19 cellular contexts compared by ENCODE assay signal in genomic region chr7:120807390-120807789, GRCh38. TPM values are rescaled to one million over a fixed set of nuclear protein-coding genes. Genes with fewer than 3 reads are reported as not detected.
"Had no signal": no experiment of that assay in that cellular context is flagged by ENCODE, and none has a peak within 500 bp of the region (broad histone marks: within the 10 kb centered on the region; RNA-seq: fewer than 3 reads in every experiment).

No MANE protein-coding gene starts in this region.

- DNase-seq: cortex of kidney; gastrocnemius medialis; head of caudate nucleus; mucosa of descending colon; naive B cell; right cardiac atrium; stimulated activated CD4-positive, alpha-beta T cell treated with anti-CD3 and anti-CD28 coated beads, Interleukin-15, amount 100 ng/mL, for 24 hours; stimulated activated CD4-positive, alpha-beta T cell treated with anti-CD3 and anti-CD28 coated beads, Interleukin-4, amount 100 ng/mL, for 1 hour; stimulated activated CD8-positive, alpha-beta memory T cell treated with anti-CD3 and anti-CD28 coated beads, Interleukin-4, amount 100 ng/mL, for 48 hours; stimulated activated naive CD4-positive, alpha-beta T cell; stimulated activated naive CD8-positive, alpha-beta T cell treated with anti-CD3 and anti-CD28 coated beads, Interleukin-15, amount 100 ng/mL, for 72 hours; trophoblast cell had no signal

- H3K4me1 ChIP-seq: gastrocnemius medialis, prostate gland, vagina had no signal

- H3K9me3 ChIP-seq: gastrocnemius medialis, mucosa of descending colon, neutrophil, prostate gland, suprapubic skin, vagina had no signal

- H3K36me3 ChIP-seq: gastrocnemius medialis, neutrophil, prostate gland, suprapubic skin, vagina had no signal

- H3K27ac ChIP-seq: gastrocnemius medialis, neutrophil, prostate gland, skin epidermis, suprapubic skin, vagina had no signal

- ATAC-seq: gastrocnemius medialis; mucosa of descending colon; natural killer cell treated with Interleukin-12 subunit alpha and Interleukin-12 subunit beta and Interleukin-15 and Interleukin-18, amount 100 ng/mL, for 72 hours; right cardiac atrium; stimulated activated naive CD8-positive, alpha-beta T cell treated with anti-CD3 and anti-CD28 coated beads, Interleukin-15, amount 100 ng/mL, for 72 hours had no signal

- FAIRE-seq: keratinocyte had no signal

- H3K4me3 ChIP-seq: gastrocnemius medialis, mucosa of descending colon, prostate gland, skin epidermis, suprapubic skin, vagina had no signal

- H3K27me3 ChIP-seq: gastrocnemius medialis, neutrophil, suprapubic skin, vagina had no signal

RNA-seq across cellular contexts. Expression of gene TSPAN12, which starts 50.6 kb away (rescaled TPM):
- total RNA-seq: natural killer cell treated with Interleukin-12 subunit alpha and Interleukin-12 subunit beta and Interleukin-15 and Interleukin-18, amount 100 ng/mL, for 72 hours had no signal
